ENCODE assay signal across 8 cellular contexts in the genomic region with DNA sequence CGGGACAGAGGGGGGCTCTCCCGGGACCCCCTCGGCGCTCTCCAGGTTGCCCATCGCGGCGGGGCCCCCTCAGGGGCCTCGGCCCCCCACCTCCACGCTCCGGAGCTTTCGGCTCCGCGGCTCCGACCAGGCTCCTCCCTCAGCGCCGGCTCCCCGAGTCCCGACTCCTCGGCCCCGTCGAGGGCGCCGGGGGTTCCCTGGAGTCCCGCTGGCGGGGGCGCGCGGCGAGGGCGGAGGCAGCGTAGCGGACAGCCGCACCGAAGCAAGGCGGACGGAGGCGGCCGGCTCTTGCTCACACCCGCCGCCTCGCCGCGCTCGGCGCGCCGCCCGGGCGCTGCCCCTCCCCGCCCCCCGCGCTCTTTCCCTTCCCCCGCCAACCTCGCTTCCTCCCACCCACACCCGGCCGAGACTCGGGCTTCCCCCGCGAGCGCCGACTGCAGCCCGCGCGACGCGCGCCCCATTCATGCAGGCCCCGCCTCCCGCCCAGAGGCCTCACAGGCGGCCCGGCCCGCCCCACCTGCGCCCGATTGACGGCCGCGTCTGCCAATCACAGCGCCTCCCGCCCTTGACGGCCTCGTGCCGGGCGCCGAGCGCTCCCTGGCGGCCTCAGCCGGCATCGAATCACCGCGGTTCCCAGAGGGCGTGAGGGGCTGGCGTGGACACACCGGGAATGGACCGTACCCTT. TPM values are rescaled to one million over a fixed set of nuclear protein-coding genes. Genes with fewer than 3 reads are reported as not detected.
DNase-seq lines count a peak whose midpoint lies in the region; ATAC-seq and TF ChIP-seq lines count a peak whose summit lies in the region.

A gene with protein sequence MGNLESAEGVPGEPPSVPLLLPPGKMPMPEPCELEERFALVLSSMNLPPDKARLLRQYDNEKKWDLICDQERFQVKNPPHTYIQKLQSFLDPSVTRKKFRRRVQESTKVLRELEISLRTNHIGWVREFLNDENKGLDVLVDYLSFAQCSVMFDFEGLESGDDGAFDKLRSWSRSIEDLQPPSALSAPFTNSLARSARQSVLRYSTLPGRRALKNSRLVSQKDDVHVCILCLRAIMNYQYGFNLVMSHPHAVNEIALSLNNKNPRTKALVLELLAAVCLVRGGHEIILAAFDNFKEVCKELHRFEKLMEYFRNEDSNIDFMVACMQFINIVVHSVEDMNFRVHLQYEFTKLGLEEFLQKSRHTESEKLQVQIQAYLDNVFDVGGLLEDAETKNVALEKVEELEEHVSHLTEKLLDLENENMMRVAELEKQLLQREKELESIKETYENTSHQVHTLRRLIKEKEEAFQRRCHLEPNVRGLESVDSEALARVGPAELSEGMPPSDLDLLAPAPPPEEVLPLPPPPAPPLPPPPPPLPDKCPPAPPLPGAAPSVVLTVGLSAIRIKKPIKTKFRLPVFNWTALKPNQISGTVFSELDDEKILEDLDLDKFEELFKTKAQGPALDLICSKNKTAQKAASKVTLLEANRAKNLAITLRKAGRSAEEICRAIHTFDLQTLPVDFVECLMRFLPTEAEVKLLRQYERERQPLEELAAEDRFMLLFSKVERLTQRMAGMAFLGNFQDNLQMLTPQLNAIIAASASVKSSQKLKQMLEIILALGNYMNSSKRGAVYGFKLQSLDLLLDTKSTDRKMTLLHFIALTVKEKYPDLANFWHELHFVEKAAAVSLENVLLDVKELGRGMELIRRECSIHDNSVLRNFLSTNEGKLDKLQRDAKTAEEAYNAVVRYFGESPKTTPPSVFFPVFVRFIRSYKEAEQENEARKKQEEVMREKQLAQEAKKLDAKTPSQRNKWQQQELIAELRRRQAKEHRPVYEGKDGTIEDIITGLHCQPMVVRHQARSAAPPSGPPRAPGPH (minus strand): TSS at position 279 of the 685 bp plus-strand sequence. CDS start 225 bp downstream, at position 54.

- peak within 1 kb of the TSS; percentile 93 for H3K4me3 Mint-ChIP-seq in activated T-helper 17 cell treated with anti-CD3 and anti-CD28 coated beads, Interleukin-2, amount 50 U/mL, for 72 hours
- H3K4me3 Mint-ChIP-seq in natural killer cell treated with Interleukin-12 subunit alpha and Interleukin-12 subunit beta and Interleukin-15 and Interleukin-18, amount 100 ng/mL, for 72 hours: peak within 1 kb of the TSS; percentile 95

- H3K4me1 Mint-ChIP-seq in activated T-helper 17 cell treated with anti-CD3 and anti-CD28 coated beads, Interleukin-2, amount 50 U/mL, for 72 hours: peaks cover 37% of the 10 kb centered on the region
- peaks cover 40 to 43% of the 10 kb centered on the region in 2 donors for H3K4me1 Mint-ChIP-seq in natural killer cell treated with Interleukin-12 subunit alpha and Interleukin-12 subunit beta and Interleukin-15 and Interleukin-18, amount 100 ng/mL, for 72 hours (ENCODE audit: low read depth in 2 of 2)

- peaks cover 4% of the 10 kb centered on the region for H3K36me3 Mint-ChIP-seq in activated T-helper 17 cell treated with anti-CD3 and anti-CD28 coated beads, Interleukin-2, amount 50 U/mL, for 72 hours (ENCODE audit: low read depth)
- H3K36me3 Mint-ChIP-seq in natural killer cell treated with Interleukin-12 subunit alpha and Interleukin-12 subunit beta and Interleukin-15 and Interleukin-18, amount 100 ng/mL, for 72 hours: no peaks in the 10 kb centered on the region

- no peaks in the 10 kb centered on the region for H3K9me3 Mint-ChIP-seq in activated T-helper 17 cell treated with anti-CD3 and anti-CD28 coated beads, Interleukin-2, amount 50 U/mL, for 72 hours
- H3K9me3 Mint-ChIP-seq in natural killer cell treated with Interleukin-12 subunit alpha and Interleukin-12 subunit beta and Interleukin-15 and Interleukin-18, amount 100 ng/mL, for 72 hours: no peaks in the 10 kb centered on the region

- peak; percentile 92 for ATAC-seq in activated T-helper 17 cell treated with anti-CD3 and anti-CD28 coated beads, Interleukin-2, amount 50 U/mL, for 72 hours (replicated peaks)
- peak; percentile 96 for ATAC-seq in natural killer cell treated with Interleukin-12 subunit alpha and Interleukin-12 subunit beta and Interleukin-15 and Interleukin-18, amount 100 ng/mL, for 72 hours
- peak; percentile 92 for ATAC-seq in stimulated activated naive CD8-positive, alpha-beta T cell treated with anti-CD3 and anti-CD28 coated beads, Interleukin-15, Interleukin-2, amounts not matched to agents 100 U/mL and 50 U/mL, for 24 hours

- peak within 1 kb of the TSS; percentile 85 for H3K27ac Mint-ChIP-seq in activated T-helper 17 cell treated with anti-CD3 and anti-CD28 coated beads, Interleukin-2, amount 50 U/mL, for 72 hours
- H3K27ac Mint-ChIP-seq in natural killer cell treated with Interleukin-12 subunit alpha and Interleukin-12 subunit beta and Interleukin-15 and Interleukin-18, amount 100 ng/mL, for 72 hours: peak within 1 kb of the TSS; percentile 91 to 95

- TF ChIP-seq CTCF in LNCAP (IDR thresholded peaks at IDR 0.05) (peak; percentile 98), fibroblast of mammary gland (conservative IDR thresholded peaks at IDR 0.05; ENCODE audit: control insufficient read depth, insufficient read depth, low read depth, low read length) (peak; percentile 65)

- H3K4me3 ChIP-seq in fibroblast of mammary gland (ENCODE audit: control insufficient read depth, low read depth, low read length): peak within 1 kb of the TSS; percentile 80

- peak; percentile 96 for DNase-seq in EL
- DNase-seq in GOT3 (lab: John Stamatoyannopoulos, UW): peak; percentile 92
- DNase-seq in RPMI7951 (ENCODE audit: low read depth): peak; percentile 93
- DNase-seq in fibroblast of mammary gland (ENCODE audit: low read depth): peak; percentile 93
- DNase-seq in natural killer cell treated with Interleukin-12 subunit alpha and Interleukin-12 subunit beta and Interleukin-15 and Interleukin-18, amount 100 ng/mL, for 72 hours (ENCODE audit: low spot score): peak; percentile 100
- DNase-seq in stimulated activated naive CD8-positive, alpha-beta T cell treated with anti-CD3 and anti-CD28 coated beads, Interleukin-15, Interleukin-2, amounts not matched to agents 100 U/mL and 50 U/mL, for 24 hours: peak; percentile 100

- peaks cover 11% of the 10 kb centered on the region for H3K27me3 Mint-ChIP-seq in activated T-helper 17 cell treated with anti-CD3 and anti-CD28 coated beads, Interleukin-2, amount 50 U/mL, for 72 hours
- peaks cover 11 to 12% of the 10 kb centered on the region in 2 donors for H3K27me3 Mint-ChIP-seq in natural killer cell treated with Interleukin-12 subunit alpha and Interleukin-12 subunit beta and Interleukin-15 and Interleukin-18, amount 100 ng/mL, for 72 hours

RNA-seq across cellular contexts. Expression of the gene that starts here (rescaled TPM):
- 24.4 and 28.0 TPM in 2 replicates for total RNA-seq in RPMI7951 (2014; rRNA removed; shearing (Covaris generic))
- 10 to 100 TPM; 19.9 to 33.8 TPM for total RNA-seq in activated T-helper 17 cell treated with anti-CD3 and anti-CD28 coated beads, Interleukin-2, amount 50 U/mL, for 72 hours
- 100 to 1,000 TPM in 1 of 2 donors, 10 to 100 TPM in 1; 86.9 to 123 TPM for total RNA-seq in natural killer cell treated with Interleukin-12 subunit alpha and Interleukin-12 subunit beta and Interleukin-15 and Interleukin-18, amount 100 ng/mL, for 72 hours

Comparison
In these comparisons a context has a peak if more than half of its experiments do, and no peak if none do; other contexts are left out.
1. Peak in every context shown above with its lines: DNase-seq, ATAC-seq and H3K4me3 ChIP-seq.